ENCODE assay signal across 1 cellular context in genomic region chr3:81760924-81761903, GRCh38.
TF ChIP-seq lines count a peak whose summit lies in the region.

Gene GBE1 (minus strand): TSS chr3:81761645. CDS start chr3:81761517, 128 bp downstream.

TF ChIP-seq in SK-N-SH, 30 proteins besides CTCF, POLR2A, EP300 and RAD21 (continued from another document):
- peak; percentile 77; the same call in 1 of the 2 replicates for TF ChIP-seq FOSL2 (IDR thresholded peaks at IDR 0.05; ENCODE audit: borderline replicate concordance, low read depth)
- TF ChIP-seq RFX5 (IDR thresholded peaks at IDR 0.05; ENCODE audit: low read length) = no peak
- peak; percentile 48; the same call in 1 of the 2 replicates for TF ChIP-seq GABPA (IDR thresholded peaks at IDR 0.05; ENCODE audit: low read depth)
- no peak; the same call in 1 of the 2 replicates for TF ChIP-seq PBX3 (IDR thresholded peaks at IDR 0.05)
- TF ChIP-seq RXRA (IDR thresholded peaks at IDR 0.05; ENCODE audit: borderline replicate concordance, low read depth) = peak; percentile 61; the same call in 1 of the 2 replicates
- TF ChIP-seq POLR2AphosphoS5 (IDR thresholded peaks at IDR 0.05; ENCODE audit: low read depth, low read length) = peak; percentile 84
- peak; percentile 23; the same call in 1 of the 2 replicates for TF ChIP-seq TCF12 (IDR thresholded peaks at IDR 0.05)
- 0 out of 2 replicates have a peak, but pooled peaks have one; percentile 13 for TF ChIP-seq NRF1 (IDR thresholded peaks at IDR 0.05; ENCODE audit: low read depth, low read length)
TF ChIP-seq in SK-N-SH: peak in this region for 17.
